In the genomic region with DNA sequence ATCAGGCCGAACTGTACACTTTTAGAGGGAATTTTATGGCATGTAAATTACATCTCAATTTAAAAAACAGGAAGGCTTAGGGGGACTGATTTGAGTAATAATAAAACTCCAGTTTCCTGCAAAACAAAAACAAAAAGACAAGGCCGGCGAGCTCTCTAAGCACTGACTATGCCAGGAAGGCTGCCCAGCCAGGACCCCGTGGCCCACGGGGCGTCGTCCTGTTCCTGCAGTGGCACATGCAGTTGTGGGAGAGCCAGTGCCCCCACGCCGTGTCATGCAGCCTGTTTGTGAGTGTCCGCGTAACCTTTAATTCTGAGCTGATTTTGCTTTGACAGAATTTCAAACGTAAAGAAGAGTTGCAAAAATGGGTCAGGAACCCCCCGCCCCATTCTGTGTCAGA, we compare ENCODE assay signal across 14 cellular contexts. TPM values are rescaled to one million over a fixed set of nuclear protein-coding genes. Genes with fewer than 3 reads are reported as not detected.
DNase-seq lines count a peak whose midpoint lies in the region; ATAC-seq, FAIRE-seq and TF ChIP-seq lines count a peak whose summit lies in the region.
"Had no signal": no experiment of that assay in that cellular context is flagged by ENCODE, and none has a peak within 500 bp of the region (broad histone marks: within the 10 kb centered on the region; RNA-seq: fewer than 3 reads in every experiment).

No MANE protein-coding gene starts in this region.

- 79% methylated on average over 13 of the region's 13 CpGs for WGBS in liver
- WGBS in HepG2 (ENCODE audit: low lambda C conversion rate): 98% methylated on average over 13 of the region's 13 CpGs

- no peaks in the 10 kb centered on the region for H3K27me3 ChIP-seq in liver (ENCODE audit: control insufficient read depth in 4 of 4, insufficient read depth in 4 of 4, low read length in 3 of 4)
- H3K27me3 ChIP-seq in HepG2 (ENCODE audit: control insufficient read depth in 1 of 2, insufficient read depth in 2 of 2, low read length in 2 of 2): no peaks in the 10 kb centered on the region; a peak in 1 of 5 replicates
- no peaks in the 10 kb centered on the region for H3K27me3 ChIP-seq in neural progenitor cell

- intact Hi-C loops in HepG2 (cut with micrococcal nuclease; ENCODE audit: unreplicated experiment): no loop called here

- no peaks in the 10 kb centered on the region for H3K9me3 Mint-ChIP-seq in neural progenitor cell
- H3K9me3 Mint-ChIP-seq: activated naive CD8-positive, alpha-beta T cell treated with anti-CD3 and anti-CD28 coated beads, Interleukin-2, amount 10 ng/mL, durations not matched to agents 7 days and 5 days; naive B cell; stimulated activated naive CD8-positive, alpha-beta T cell treated with anti-CD3 and anti-CD28 coated beads, Interleukin-15, amount 100 ng/mL, for 72 hours; T-cell had no signal

- no peak for TF ChIP-seq RAD21 in liver (IDR thresholded peaks at IDR 0.05)
- TF ChIP-seq RAD21 in HepG2 (CRISPR knock-in tag; IDR thresholded peaks at IDR 0.05): no peak

- H3F3A ChIP-seq in neural progenitor cell (ENCODE audit: low read depth): peaks cover 8% of the 10 kb centered on the region

- H3K36me3 ChIP-seq in liver (ENCODE audit: control insufficient read depth in 4 of 4, insufficient read depth in 3 of 4, low read depth in 1 of 4, low read length in 3 of 4) (peaks cover 0 to 12% (median 0%) of the 10 kb centered on the region in 4 donors), HepG2 (replicated peaks in 1 of 2; ENCODE audit: control insufficient read depth in 1 of 2, insufficient read depth in 2 of 2, low read length in 2 of 2) (peaks cover 7 to 42% of the 10 kb centered on the region in 2 experiments; a peak in 3 of 5 replicates), neural progenitor cell (no peaks in the 10 kb centered on the region)

- no peaks in the 10 kb centered on the region for H3K9me3 ChIP-seq in liver (ENCODE audit: control insufficient read depth in 4 of 4, low read length in 3 of 4)
- H3K9me3 ChIP-seq in HepG2 (ENCODE audit: low read length): no peaks in the 10 kb centered on the region
- H3K9me3 ChIP-seq in neural progenitor cell (ENCODE audit: low read depth): no peaks in the 10 kb centered on the region

- H3K9ac ChIP-seq in liver (ENCODE audit: low read depth in 1 of 2, low read length in 2 of 2): no peak overlapping the region
- no peak overlapping the region for H3K9ac ChIP-seq in HepG2 (ENCODE audit: insufficient read depth, low read depth, low read length)
- no peak overlapping the region for H3K9ac ChIP-seq in neural progenitor cell

- no peak overlapping the region for H3K4me2 ChIP-seq in HepG2 (ENCODE audit: low read depth, low read length)
- H3K4me2 ChIP-seq in neural progenitor cell: no peak overlapping the region

- H3K4me1 ChIP-seq in liver (ENCODE audit: control insufficient read depth in 4 of 4, insufficient read depth in 4 of 4, low read length in 3 of 4) (peaks cover 2 to 31% (median 12%) of the 10 kb centered on the region in 4 donors), HepG2 (ENCODE audit: insufficient read depth, low read length) (peaks cover 11% of the 10 kb centered on the region), neural progenitor cell (no peaks in the 10 kb centered on the region)

- H3K27me3 Mint-ChIP-seq in neural progenitor cell (ENCODE audit: insufficient read depth, low read depth): peaks cover 6% of the 10 kb centered on the region
- H3K27me3 Mint-ChIP-seq: activated naive CD8-positive, alpha-beta T cell treated with anti-CD3 and anti-CD28 coated beads, Interleukin-2, amount 10 ng/mL, durations not matched to agents 7 days and 5 days; naive B cell; stimulated activated naive CD8-positive, alpha-beta T cell treated with anti-CD3 and anti-CD28 coated beads, Interleukin-15, amount 100 ng/mL, for 72 hours; T-cell had no signal

- no peaks in the 10 kb centered on the region for H3K79me2 ChIP-seq in HepG2 (ENCODE audit: insufficient read depth, low read length)
- H3K79me2 ChIP-seq in neural progenitor cell (ENCODE audit: low read depth): no peaks in the 10 kb centered on the region

- no peak for ATAC-seq in HepG2
- ATAC-seq in GM19324 (IDR thresholded peaks at IDR 0.05; ENCODE audit: low FRiP score, unreplicated experiment): no peak
- ATAC-seq: stimulated activated naive CD8-positive, alpha-beta T cell treated with anti-CD3 and anti-CD28 coated beads, Interleukin-15, amount 100 ng/mL, for 72 hours; T-cell had no signal

- no TSS peak for BruUV-seq in HepG2 (replicated peaks; lab: Mats Ljungman, UMichigan)

- no peak for TF ChIP-seq POLR2A in HepG2 (IDR thresholded peaks at IDR 0.05; ENCODE audit: insufficient read depth in 1 of 2, low read depth in 2 of 2, low read length in 2 of 2)

- POLR2A ChIA-PET in HepG2 (lab: Yijun Ruan, JAX): no interaction called here

- in situ Hi-C loops in HepG2 (cut with HindIII; ENCODE audit: extremely low pct_ligation_motif_present, low pct_unique_long_range_greater_than_20kb): no loop called here

- TF ChIP-seq CTCF in liver (IDR thresholded peaks at IDR 0.05; ENCODE audit: low read depth, low read length, missing input control): no peak
- no peak for TF ChIP-seq CTCF in HepG2 (CRISPR knock-in tag; IDR thresholded peaks at IDR 0.05)
- TF ChIP-seq CTCF in neural progenitor cell (IDR thresholded peaks at IDR 0.05): no peak

- no peak overlapping the region for H3K4me3 Mint-ChIP-seq in neural progenitor cell
- H3K4me3 Mint-ChIP-seq: activated naive CD8-positive, alpha-beta T cell treated with anti-CD3 and anti-CD28 coated beads, Interleukin-2, amount 10 ng/mL, durations not matched to agents 7 days and 5 days; stimulated activated naive CD8-positive, alpha-beta T cell treated with anti-CD3 and anti-CD28 coated beads, Interleukin-15, amount 100 ng/mL, for 72 hours; T-cell had no signal

- H3K27ac ChIP-seq in liver (ENCODE audit: low read depth in 1 of 2, low read length in 2 of 2) (peak overlapping the region; percentile 27 to 53), HepG2 (ENCODE audit: extremely low read length, insufficient read depth, low read length) (no peak overlapping the region), epithelial cell of prostate (peak overlapping the region; percentile 48), neural progenitor cell (no peak overlapping the region)

- peaks cover 26% of the 10 kb centered on the region for H3K4me1 Mint-ChIP-seq in neural progenitor cell

- TF ChIP-seq EP300 in HepG2 (IDR thresholded peaks at IDR 0.05; ENCODE audit: low read depth in 2 of 2, low read length in 2 of 2) (no peak), HepG2 (CRISPR knock-in tag; IDR thresholded peaks at IDR 0.05; ENCODE audit: borderline replicate concordance) (no peak)

- FAIRE-seq in HepG2 (lab: Jason Lieb, UNC): no peak

- CTCF ChIA-PET in HepG2 (lab: Yijun Ruan, JAX; ENCODE audit: low intra/inter-chr PET ratio, low total read pairs): no interaction called here

- DNase-seq in HepG2 (ENCODE audit: low spot score) (no peak), epithelial cell of prostate (ENCODE audit: low read depth, low spot score) (no peak), neural progenitor cell (ENCODE audit: low spot score) (no peak), LoVo (ENCODE audit: low spot score) (no peak), D341Med (ENCODE audit: low spot score) (no peak), SW 1271 (lab: John Stamatoyannopoulos, UW) (no peak)
- DNase-seq: activated naive CD8-positive, alpha-beta T cell treated with anti-CD3 and anti-CD28 coated beads, Interleukin-2, amount 10 ng/mL, durations not matched to agents 7 days and 5 days; Calu3; naive B cell; RPMI8226; stimulated activated naive CD8-positive, alpha-beta T cell treated with anti-CD3 and anti-CD28 coated beads, Interleukin-15, amount 100 ng/mL, for 72 hours; T-cell had no signal

- H3K4me3 ChIP-seq in liver (ENCODE audit: low read depth in 1 of 3, low read length in 3 of 3) (no peak overlapping the region), HepG2 (replicated peaks in 1 of 3; ENCODE audit: insufficient read depth in 1 of 3, low read depth in 2 of 3, low read length in 3 of 3) (no peak overlapping the region), neural progenitor cell (no peak overlapping the region)

- H3K36me3 Mint-ChIP-seq in neural progenitor cell: peaks cover 22% of the 10 kb centered on the region
- H3K36me3 Mint-ChIP-seq: naive B cell had no signal

- peak overlapping the region; percentile 51 for H3K27ac Mint-ChIP-seq in neural progenitor cell

- H4K20me1 ChIP-seq in HepG2 (ENCODE audit: insufficient read depth, low read length) (no peaks in the 10 kb centered on the region), neural progenitor cell (ENCODE audit: low read depth) (peaks cover 31% of the 10 kb centered on the region)

- H2AFZ ChIP-seq in HepG2 (ENCODE audit: low read length) (no peak overlapping the region), neural progenitor cell (replicated peaks) (no peak overlapping the region)

RNA-seq across cellular contexts. Expression of a gene that starts 10.5 kb away (rescaled TPM):
- 10 to 100 TPM in 1 of 2 donors, 1 to 10 TPM in 1; 3.4 to 14.1 TPM for total RNA-seq in liver
- 1 to 10 TPM; 1.7 to 2.2 TPM for polyA plus RNA-seq in liver
- total RNA-seq in HepG2 (2016; rRNA removed; fragmentation: Illumina TruSeq; extraction: Trizol): 22.7 and 25.8 TPM in 2 replicates
- 7.5 and 8.6 TPM in 2 replicates for total RNA-seq in HepG2 (2016; cell fraction: cytosol; rRNA removed; fragmentation: Illumina TruSeq; extraction: Trizol; ENCODE audit: low read depth)
- total RNA-seq in HepG2 (2016; cell fraction: insoluble cytoplasmic fraction; rRNA removed; fragmentation: Illumina TruSeq; extraction: Trizol): 22.7 and 28.8 TPM in 2 replicates
- total RNA-seq in HepG2 (2016; cell fraction: membrane; rRNA removed; fragmentation: Illumina TruSeq; extraction: Trizol): 19.2 and 25.6 TPM in 2 replicates
- 16.7 and 17.3 TPM in 2 replicates for total RNA-seq in HepG2 (2016; cell fraction: nucleus; rRNA removed; fragmentation: Illumina TruSeq; extraction: Trizol)
- polyA plus RNA-seq in HepG2 (2011; rRNA removed): 5.4 and 5.8 TPM in 2 replicates
- 4.3 and 7.4 TPM in 2 replicates for polyA plus RNA-seq in HepG2 (2011; cell fraction: cytosol; rRNA removed)
- polyA plus RNA-seq in HepG2 (2011; cell fraction: nucleus; rRNA removed): 12.7 and 15.0 TPM in 2 replicates
- polyA plus RNA-seq in HepG2 (2012): 6.2 and 8.5 TPM in 2 replicates
- polyA plus RNA-seq in HepG2 (2016; cell fraction: cytosol; fragmentation: Illumina TruSeq; extraction: Trizol; ENCODE audit: low read depth): 5.5 and 6.6 TPM in 2 replicates
- 14.6 and 16.7 TPM in 2 replicates for polyA plus RNA-seq in HepG2 (2016; cell fraction: insoluble cytoplasmic fraction; fragmentation: Illumina TruSeq; extraction: Trizol; ENCODE audit: low read depth)
- 13.9 and 14.8 TPM in 2 replicates for polyA plus RNA-seq in HepG2 (2016; cell fraction: membrane; fragmentation: Illumina TruSeq; extraction: Trizol; ENCODE audit: low read depth)
- polyA plus RNA-seq in HepG2 (2016; cell fraction: nucleus; fragmentation: Illumina TruSeq; extraction: Trizol; ENCODE audit: insufficient read depth, low read depth): 39.8 and 43.1 TPM in 2 replicates
- 11.1 and 22.9 TPM in 2 replicates for polyA minus RNA-seq in HepG2 (2011; rRNA and poly(A)+ RNA removed; ENCODE audit: low replicate concordance)
- polyA minus RNA-seq in HepG2 (2011; cell fraction: cytosol; rRNA and poly(A)+ RNA removed): 4.7 and 5.6 TPM in 2 replicates
- polyA minus RNA-seq in HepG2 (2011; cell fraction: nucleus; rRNA and poly(A)+ RNA removed): 5.5 and 7.3 TPM in 2 replicates
- 59.7 and 60.2 TPM in 2 replicates for total RNA-seq in neural progenitor cell (ENCODE audit: low replicate concordance)

RNA-seq across cellular contexts. Expression of a gene that starts 10.9 kb away (rescaled TPM):
- total RNA-seq in liver (10 to 100 TPM; 28.0 to 36.9 TPM), HepG2 (2016; rRNA removed; fragmentation: Illumina TruSeq; extraction: Trizol) (34.3 and 35.1 TPM in 2 replicates), neural progenitor cell (ENCODE audit: low replicate concordance) (46.2 and 53.2 TPM in 2 replicates)
- polyA plus RNA-seq in liver (10 to 100 TPM; 28.2 to 33.3 TPM), HepG2 (2011; rRNA removed) (34.4 and 36.2 TPM in 2 replicates)
- total RNA-seq in HepG2 (2016; cell fraction: cytosol; rRNA removed; fragmentation: Illumina TruSeq; extraction: Trizol; ENCODE audit: low read depth): 12.0 and 12.6 TPM in 2 replicates
- 36.2 and 37.2 TPM in 2 replicates for total RNA-seq in HepG2 (2016; cell fraction: insoluble cytoplasmic fraction; rRNA removed; fragmentation: Illumina TruSeq; extraction: Trizol)
- 23.9 and 24.1 TPM in 2 replicates for total RNA-seq in HepG2 (2016; cell fraction: membrane; rRNA removed; fragmentation: Illumina TruSeq; extraction: Trizol)
- 25.9 TPM in 2 replicates for total RNA-seq in HepG2 (2016; cell fraction: nucleus; rRNA removed; fragmentation: Illumina TruSeq; extraction: Trizol)
- polyA plus RNA-seq in HepG2 (2011; cell fraction: cytosol; rRNA removed): 33.8 and 35.9 TPM in 2 replicates
- 57.7 and 67.1 TPM in 2 replicates for polyA plus RNA-seq in HepG2 (2011; cell fraction: nucleus; rRNA removed)
- polyA plus RNA-seq in HepG2 (2012): 18.5 and 20.2 TPM in 2 replicates
- 9.6 and 11.9 TPM in 2 replicates for polyA plus RNA-seq in HepG2 (2016; cell fraction: cytosol; fragmentation: Illumina TruSeq; extraction: Trizol; ENCODE audit: low read depth)
- 38.6 and 42.4 TPM in 2 replicates for polyA plus RNA-seq in HepG2 (2016; cell fraction: insoluble cytoplasmic fraction; fragmentation: Illumina TruSeq; extraction: Trizol; ENCODE audit: low read depth)
- polyA plus RNA-seq in HepG2 (2016; cell fraction: membrane; fragmentation: Illumina TruSeq; extraction: Trizol; ENCODE audit: low read depth): 20.7 and 23.8 TPM in 2 replicates
- 55.9 and 58.6 TPM in 2 replicates for polyA plus RNA-seq in HepG2 (2016; cell fraction: nucleus; fragmentation: Illumina TruSeq; extraction: Trizol; ENCODE audit: insufficient read depth, low read depth)
- polyA minus RNA-seq in HepG2 (2011; rRNA and poly(A)+ RNA removed; ENCODE audit: low replicate concordance): 32.6 and 37.6 TPM in 2 replicates
- polyA minus RNA-seq in HepG2 (2011; cell fraction: cytosol; rRNA and poly(A)+ RNA removed): 12.3 and 14.1 TPM in 2 replicates
- 23.7 and 24.3 TPM in 2 replicates for polyA minus RNA-seq in HepG2 (2011; cell fraction: nucleus; rRNA and poly(A)+ RNA removed)

Comparison
In these comparisons a context has a peak if more than half of its experiments do, and no peak if none do; other contexts are left out.
1. H3K27ac ChIP-seq: peak in liver (2 of 2) and epithelial cell of prostate (single experiment); none in HepG2 (single experiment) and neural progenitor cell (single experiment).